8 cellular contexts compared by ENCODE assay signal in genomic region chr6:95576218-95576617, GRCh38. TPM values are rescaled to one million over a fixed set of nuclear protein-coding genes. Genes with fewer than 3 reads are reported as not detected.
A peak's percentile ranks its signal among the peaks of the same experiment; 100 is the strongest.
DNase-seq lines count a peak whose midpoint lies in the region; ATAC-seq and TF ChIP-seq lines count a peak whose summit lies in the region.

No MANE protein-coding gene starts in this region.

- H3K9me3 ChIP-seq in right atrium auricular region: no peaks in the 10 kb centered on the region
- no peaks in the 10 kb centered on the region for H3K9me3 ChIP-seq in lower lobe of right lung

- peak overlapping the region; percentile 98 for H3K27ac Mint-ChIP-seq in activated naive CD8-positive, alpha-beta T cell treated with anti-CD3 and anti-CD28 coated beads, Interleukin-2, amount 50 U/mL, for 24 hours

- no peaks in the 10 kb centered on the region for H3K9me3 Mint-ChIP-seq in activated naive CD8-positive, alpha-beta T cell treated with anti-CD3 and anti-CD28 coated beads, Interleukin-2, amount 50 U/mL, for 24 hours

- ATAC-seq in Right ventricle myocardium inferior (no peak), lower lobe of right lung (no peak), GM19395 (IDR thresholded peaks at IDR 0.05; ENCODE audit: unreplicated experiment) (no peak), HG03378 (IDR thresholded peaks at IDR 0.05; ENCODE audit: unreplicated experiment) (no peak), GM21528 (IDR thresholded peaks at IDR 0.05; ENCODE audit: low FRiP score, unreplicated experiment) (no peak), GM18867 (IDR thresholded peaks at IDR 0.05; ENCODE audit: unreplicated experiment) (no peak)
- no peak for ATAC-seq in activated naive CD8-positive, alpha-beta T cell treated with anti-CD3 and anti-CD28 coated beads, Interleukin-2, amount 50 U/mL, for 24 hours

- DNase-seq in right atrium auricular region (ENCODE audit: low spot score) (no peak), Right ventricle myocardium inferior (ENCODE audit: missing footprints) (no peak), lower lobe of right lung (no peak)
- DNase-seq in activated naive CD8-positive, alpha-beta T cell treated with anti-CD3 and anti-CD28 coated beads, Interleukin-2, amount 50 U/mL, for 24 hours: no peak

- H3K36me3 ChIP-seq in right atrium auricular region (no peaks in the 10 kb centered on the region), lower lobe of right lung (no peaks in the 10 kb centered on the region)

- H3K4me1 ChIP-seq in right atrium auricular region (peaks cover 0 to 19% of the 10 kb centered on the region in 2 donors), lower lobe of right lung (peaks cover 35% of the 10 kb centered on the region)

- no peaks in the 10 kb centered on the region for H3K27me3 Mint-ChIP-seq in activated naive CD8-positive, alpha-beta T cell treated with anti-CD3 and anti-CD28 coated beads, Interleukin-2, amount 50 U/mL, for 24 hours

- H3K4me3 ChIP-seq in right atrium auricular region: peak overlapping the region; percentile 57 to 72
- peak overlapping the region; percentile 83 for H3K4me3 ChIP-seq in lower lobe of right lung

- TF ChIP-seq CTCF in right atrium auricular region (IDR thresholded peaks at IDR 0.05) (no peak), lower lobe of right lung (IDR thresholded peaks at IDR 0.05) (no peak)

- H3K27me3 ChIP-seq in right atrium auricular region: no peaks in the 10 kb centered on the region
- H3K27me3 ChIP-seq in lower lobe of right lung (ENCODE audit: low read depth): no peaks in the 10 kb centered on the region

- peak overlapping the region; percentile 92 to 93 for H3K27ac ChIP-seq in right atrium auricular region
- H3K27ac ChIP-seq in lower lobe of right lung: peak overlapping the region; percentile 91

- peaks cover 8% of the 10 kb centered on the region for H3K36me3 Mint-ChIP-seq in activated naive CD8-positive, alpha-beta T cell treated with anti-CD3 and anti-CD28 coated beads, Interleukin-2, amount 50 U/mL, for 24 hours (ENCODE audit: low read depth)

- peak overlapping the region; percentile 97 for H3K4me3 Mint-ChIP-seq in activated naive CD8-positive, alpha-beta T cell treated with anti-CD3 and anti-CD28 coated beads, Interleukin-2, amount 50 U/mL, for 24 hours

- H3K4me1 Mint-ChIP-seq in activated naive CD8-positive, alpha-beta T cell treated with anti-CD3 and anti-CD28 coated beads, Interleukin-2, amount 50 U/mL, for 24 hours: peaks cover 39% of the 10 kb centered on the region

- intact Hi-C loops in Right ventricle myocardium inferior (cut with DNase I) (loop anchor here (2.0 kb wide), 1 partner anchor 31 kb away; no protein-coding TSS in a partner anchor), lower lobe of right lung (cut with DNase I) (no loop called here)

RNA-seq across cellular contexts. Expression of gene MANEA, which starts 1.1 kb away (rescaled TPM):
- total RNA-seq in right atrium auricular region: 1 to 10 TPM; 6.5 to 7.5 TPM
- 6.2 TPM for total RNA-seq in Right ventricle myocardium inferior
- total RNA-seq in lower lobe of right lung: 13.5 TPM
